Comparison of ENCODE assay signal across 10 cellular contexts in genomic region chr9:112887377-112887776, GRCh38. TPM values are rescaled to one million over a fixed set of nuclear protein-coding genes. Genes with fewer than 3 reads are reported as not detected.
A peak's percentile ranks its signal among the peaks of the same experiment; 100 is the strongest.
DNase-seq lines count a peak whose midpoint lies in the region; ATAC-seq and TF ChIP-seq lines count a peak whose summit lies in the region.
"Had no signal": no experiment of that assay in that cellular context is flagged by ENCODE, and none has a peak within 500 bp of the region (broad histone marks: within the 10 kb centered on the region; RNA-seq: fewer than 3 reads in every experiment).

No MANE protein-coding gene starts in this region.

- no peaks in the 10 kb centered on the region for H3F3A ChIP-seq in SU-DHL-6 (ENCODE audit: insufficient read depth)

- H3K79me2 ChIP-seq in SU-DHL-6 (ENCODE audit: insufficient read depth, low read length) = no peaks in the 10 kb centered on the region

- no peaks in the 10 kb centered on the region for H3K9me2 ChIP-seq in SU-DHL-6 (replicated peaks; ENCODE audit: insufficient read depth, low read length)

- H3K9me3 ChIP-seq in SU-DHL-6 (ENCODE audit: insufficient read depth, low read length) (no peaks in the 10 kb centered on the region), lower lobe of right lung (no peaks in the 10 kb centered on the region)
- H3K9me3 ChIP-seq: heart left ventricle, suprapubic skin had no signal

- H3K27ac ChIP-seq in SU-DHL-6 (ENCODE audit: low read depth, low read length) (no peak overlapping the region), lower lobe of right lung (no peak overlapping the region)
- H3K27ac ChIP-seq: heart left ventricle, suprapubic skin had no signal

- H3K27me3 ChIP-seq in H7 (ENCODE audit: control insufficient read depth, insufficient read depth, low read length) (peaks cover 28% of the 10 kb centered on the region), SU-DHL-6 (ENCODE audit: low read length) (no peaks in the 10 kb centered on the region), lower lobe of right lung (ENCODE audit: low read depth) (peaks cover 12% of the 10 kb centered on the region)

- peak; percentile 22 for TF ChIP-seq CTCF in SU-DHL-6 (IDR thresholded peaks at IDR 0.05; ENCODE audit: insufficient read depth, low read length, poor library complexity, severe bottlenecking)
- TF ChIP-seq CTCF in lower lobe of right lung (IDR thresholded peaks at IDR 0.05) = peak; percentile 41

- peaks cover 18% of the 10 kb centered on the region for H3K4me1 ChIP-seq in lower lobe of right lung

- H3K4me3 ChIP-seq in H7 (ENCODE audit: insufficient read depth, low read depth, low read length) (no peak overlapping the region), SU-DHL-6 (ENCODE audit: insufficient read depth, low read length, poor library complexity, severe bottlenecking) (no peak overlapping the region), lower lobe of right lung (no peak overlapping the region)
- H3K4me3 ChIP-seq: heart left ventricle, suprapubic skin had no signal

- peak; percentile 52 to 69 for ATAC-seq in lower lobe of right lung
- ATAC-seq in left colon = no peak

- no peaks in the 10 kb centered on the region for H3K36me3 ChIP-seq in H7 (replicated peaks; ENCODE audit: control insufficient read depth, insufficient read depth, low read length)
- no peaks in the 10 kb centered on the region for H3K36me3 ChIP-seq in SU-DHL-6 (ENCODE audit: low read length)
- H3K36me3 ChIP-seq in lower lobe of right lung = no peaks in the 10 kb centered on the region
- H3K36me3 ChIP-seq: heart left ventricle, suprapubic skin had no signal

- no peaks in the 10 kb centered on the region for H4K20me1 ChIP-seq in SU-DHL-6 (ENCODE audit: low read depth, low read length)

- intact Hi-C loops in lower lobe of right lung (cut with DNase I) = no loop called here
- intact Hi-C loops in left colon (cut with DNase I, micrococcal nuclease) = no loop called here

- no peak overlapping the region for H3K9ac ChIP-seq in SU-DHL-6 (ENCODE audit: low read length)

- DNase-seq in GDM1 (lab: John Stamatoyannopoulos, UW) = peak; percentile 47
- peak; percentile 75 for DNase-seq in H7
- peak; percentile 71 for DNase-seq in lower lobe of right lung
- no peak for DNase-seq in stimulated activated CD4-positive, alpha-beta T cell treated with anti-CD3 and anti-CD28 coated beads, Interleukin-1b, Interleukin-23, amount 100 ng/mL, for 48 hours
- no peak for DNase-seq in left colon
- DNase-seq in superior temporal gyrus (ENCODE audit: extremely low spot score) = no peak
- DNase-seq: heart left ventricle, naive B cell had no signal

- H2AFZ ChIP-seq in SU-DHL-6 (ENCODE audit: low read depth, low read length, severe bottlenecking) = no peak overlapping the region

- H3K4me2 ChIP-seq in SU-DHL-6 (ENCODE audit: low read depth, low read length, poor library complexity, severe bottlenecking) = no peak overlapping the region

RNA-seq across cellular contexts. Expression of gene SLC46A2, which starts 3.3 kb away (rescaled TPM):
- not detected in 2 replicates for total RNA-seq in H7 (2014; rRNA removed; shearing (Covaris generic))
- 13.7 TPM for total RNA-seq in lower lobe of right lung
- total RNA-seq in left colon = not detected

Comparison
In these comparisons a context has a peak if more than half of its experiments do, and no peak if none do; other contexts are left out.
1. DNase-seq: peak in GDM1 (single experiment), H7 (single experiment) and lower lobe of right lung (single experiment); none in stimulated activated CD4-positive, alpha-beta T cell treated with anti-CD3 and anti-CD28 coated beads, Interleukin-1b, Interleukin-23, amount 100 ng/mL, for 48 hours (single experiment), left colon (0 of 2) and superior temporal gyrus (single experiment).
2. RNA of gene SLC46A2, which starts 3.3 kb away (total RNA-seq): 13.7 TPM in lower lobe of right lung (single experiment); not detected in left colon and not detected in H7; every median in the first group is over 10 times any median in the second.